ENCODE assay signal across 8 cellular contexts in genomic region chr17:42121066-42121769, GRCh38. TPM values are rescaled to one million over a fixed set of nuclear protein-coding genes. Genes with fewer than 3 reads are reported as not detected.
DNase-seq lines count a peak whose midpoint lies in the region; ATAC-seq, FAIRE-seq and TF ChIP-seq lines count a peak whose summit lies in the region.

TSS of gene KAT2A (minus strand) at chr17:42121367. CDS start at chr17:42121304, 63 bp downstream.

- peak within 1 kb of the TSS; percentile 50 to 79 (median 66) for H3K27ac ChIP-seq in right lobe of liver

- 5% methylated on average over 9 of the region's 44 CpGs for WGBS in right lobe of liver (ENCODE audit: insufficient coverage, low coverage, low lambda C conversion rate, missing lambda C conversion rate)

- TF ChIP-seq CTCF in right lobe of liver (IDR thresholded peaks at IDR 0.05) = no peak

- intact Hi-C loops in right lobe of liver (cut with DNase I) = loop anchor here in 1 of 2 donors (10.0 kb wide), 1 partner anchor 54 kb away; no protein-coding TSS in a partner anchor

- H3K9me3 ChIP-seq in right lobe of liver = no peaks in the 10 kb centered on the region

- DNase-seq in GM12891 (ENCODE audit: insufficient read length, low spot score) (peak; percentile 97), NCI-H69 (lab: John Stamatoyannopoulos, UW) (peak; percentile 93), dermis microvascular lymphatic vessel endothelial cell (ENCODE audit: low read depth in 2 of 2) (peak; percentile 52 to 81), right lobe of liver (peak; percentile 85 to 89 (median 88))
- peak; percentile 77 to 81 for DNase-seq in activated CD4-positive, alpha-beta T cell treated with anti-CD3 and anti-CD28 coated beads, Interleukin-2, amount 50 U/mL, for 48 hours
- DNase-seq in stimulated activated CD4-positive, alpha-beta T cell treated with anti-CD3 and anti-CD28 coated beads, Interleukin-4, amount 100 ng/mL, for 1 hour = peak; percentile 81

- no peaks in the 10 kb centered on the region for H3K27me3 ChIP-seq in right lobe of liver

- FAIRE-seq in GM12891 (lab: Jason Lieb, UNC) = peak; percentile 99

- TF ChIP-seq POLR2A in GM12891 (IDR thresholded peaks at IDR 0.05; ENCODE audit: low read depth, low read length) (peak; percentile 63; the same call in 1 of the 2 replicates), right lobe of liver (IDR thresholded peaks at IDR 0.05) (peak; percentile 28)

- peak within 1 kb of the TSS; percentile 70 to 74 (median 71) for H3K4me3 ChIP-seq in right lobe of liver

- peaks cover 0 to 19% (median 6%) of the 10 kb centered on the region in 4 donors for H3K36me3 ChIP-seq in right lobe of liver

- ATAC-seq in HG03025 (IDR thresholded peaks at IDR 0.05; ENCODE audit: low FRiP score, unreplicated experiment) (peak; percentile 49), right lobe of liver (peak; percentile 73 to 80 (median 80)), GM18519 (IDR thresholded peaks at IDR 0.05; ENCODE audit: low FRiP score, unreplicated experiment) (no peak)

- peaks cover 0 to 28% (median 4%) of the 10 kb centered on the region in 4 donors for H3K4me1 ChIP-seq in right lobe of liver

TF ChIP-seq in GM12891, 5 proteins besides CTCF, POLR2A, EP300 and RAD21:
- TF ChIP-seq POU2F2 (IDR thresholded peaks at IDR 0.05; ENCODE audit: low read depth, low read length) (no peak), TAF1 (IDR thresholded peaks at IDR 0.05; ENCODE audit: low read depth, low read length) (no peak), POLR2AphosphoS5 (IDR thresholded peaks at IDR 0.05; ENCODE audit: low read depth, low read length) (peak; percentile 72; the same call in 1 of the 2 replicates), PAX5 (IDR thresholded peaks at IDR 0.05; ENCODE audit: insufficient read depth, low read length, severe bottlenecking) (no peak), SPI1 (IDR thresholded peaks at IDR 0.05; ENCODE audit: low read depth, low read length) (0 out of 2 replicates have a peak, but pooled peaks have one; percentile 18)

RNA-seq across cellular contexts. Expression of gene KAT2A, which starts in this region (rescaled TPM):
- polyA plus RNA-seq in GM12891 (2012; ENCODE audit: low read depth, missing spikeins) = 25.3 TPM
- total RNA-seq in dermis microvascular lymphatic vessel endothelial cell = 4.5 and 10.0 TPM in 2 replicates
- 10 to 100 TPM; 14.3 to 36.4 (median 21.3) TPM for total RNA-seq in right lobe of liver
